ENCODE assay signal across 2 cellular contexts in genomic region chr21:44712203-44713028, GRCh38.
TF ChIP-seq lines count a peak whose summit lies in the region.

No MANE protein-coding gene starts in this region.

TF ChIP-seq in HEK293, 187 proteins besides CTCF, POLR2A, EP300 and RAD21 (continued from another document):
- TF ChIP-seq MZF1 (tag by site-specific recombination; IDR thresholded peaks at IDR 0.05; ENCODE audit: borderline replicate concordance) = no peak

TF ChIP-seq in endothelial cell of umbilical vein, 7 proteins besides CTCF, POLR2A, EP300 and RAD21:
- no peak for TF ChIP-seq JUN (IDR thresholded peaks at IDR 0.05; ENCODE audit: borderline replicate concordance, insufficient read depth, insufficient read length, low read depth)
- TF ChIP-seq EZH2 (IDR thresholded peaks at IDR 0.05; ENCODE audit: borderline replicate concordance, low read depth, low read length, severe bottlenecking) = peak; percentile 33
- TF ChIP-seq GATA2 (IDR thresholded peaks at IDR 0.05; ENCODE audit: insufficient read depth, insufficient read length, low read depth, low read length) = no peak
